7 cellular contexts compared by ENCODE assay signal in the genomic region with DNA sequence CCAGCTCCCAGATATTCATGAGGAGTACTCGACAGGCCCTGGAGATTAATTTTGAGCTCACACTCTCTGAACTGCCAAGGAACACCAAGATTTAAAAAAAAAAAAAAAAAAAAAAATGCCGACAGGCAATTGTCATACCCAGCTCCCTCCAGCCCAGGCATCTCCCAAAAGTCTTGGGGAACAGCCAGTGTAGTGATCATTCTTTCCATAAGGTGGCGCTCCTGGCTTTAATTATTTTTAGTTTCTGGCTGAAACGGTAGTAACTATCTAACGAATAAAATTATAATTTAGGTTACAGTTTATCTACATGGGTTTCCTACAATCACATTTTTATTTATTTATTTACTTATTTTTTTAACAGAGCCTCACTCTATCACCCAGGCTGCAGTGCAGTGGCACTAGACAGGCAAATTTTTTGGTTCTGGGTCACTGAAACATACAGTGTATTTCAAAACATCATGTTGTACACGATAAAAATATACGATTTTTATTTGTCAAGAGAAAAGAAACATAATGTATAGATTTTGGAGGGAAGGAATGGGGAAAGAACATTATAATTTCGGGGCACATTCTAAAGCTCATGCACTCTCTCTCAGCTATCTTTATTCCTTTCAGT.
DNase-seq lines count a peak whose midpoint lies in the region; ATAC-seq and TF ChIP-seq lines count a peak whose summit lies in the region.

No MANE protein-coding gene starts in this region.

- no peak overlapping the region for H3K27ac ChIP-seq in HL-60 (replicated peaks)
- no peak overlapping the region for H3K27ac ChIP-seq in endodermal cell (ENCODE audit: low read depth, low read length)
- no peak overlapping the region for H3K27ac ChIP-seq in mesendoderm (ENCODE audit: low read depth, low read length)

- H3K18ac ChIP-seq in mesendoderm (ENCODE audit: low read length): no peak overlapping the region

- no peak overlapping the region for H3K9ac ChIP-seq in endodermal cell (ENCODE audit: extremely low read depth, low read length, poor library complexity, severe bottlenecking)
- no peak overlapping the region for H3K9ac ChIP-seq in mesendoderm (ENCODE audit: low read length)

- H3K4me3 Mint-ChIP-seq in endodermal cell: no peak overlapping the region

- no peaks in the 10 kb centered on the region for H3K36me3 Mint-ChIP-seq in endodermal cell (ENCODE audit: low read depth)

- H3K79me2 ChIP-seq in mesendoderm (ENCODE audit: control insufficient read depth, insufficient read depth, low read length): no peaks in the 10 kb centered on the region

- no peak overlapping the region for H3K27ac Mint-ChIP-seq in endodermal cell

- peaks cover 16% of the 10 kb centered on the region for H3K4me1 Mint-ChIP-seq in endodermal cell

- H3K27me3 ChIP-seq in HL-60 (ENCODE audit: insufficient read depth, poor library complexity, severe bottlenecking): peaks cover 2% of the 10 kb centered on the region
- peaks cover 5% of the 10 kb centered on the region for H3K27me3 ChIP-seq in endodermal cell (ENCODE audit: control insufficient read depth, insufficient read depth, low read length, poor library complexity, severe bottlenecking)
- H3K27me3 ChIP-seq in mesendoderm (ENCODE audit: insufficient read depth, low read length, poor library complexity): peaks cover 2% of the 10 kb centered on the region

- H2BK5ac ChIP-seq in mesendoderm (ENCODE audit: low read length): no peak overlapping the region

- DNase-seq in ELR (ENCODE audit: low read depth) (peak; percentile 62), HL-60 (ENCODE audit: low read depth in 1 of 2, low spot score in 1 of 2) (peak; percentile 2 to 14), RPMI7951 (ENCODE audit: low read depth) (peak; percentile 43), endodermal cell (peak; percentile 93), mesendoderm (peak; percentile 71)

- ATAC-seq in HG03521 (IDR thresholded peaks at IDR 0.05; ENCODE audit: unreplicated experiment): no peak
- ATAC-seq in HG03439 (IDR thresholded peaks at IDR 0.05; ENCODE audit: unreplicated experiment): no peak

- H3K27me3 Mint-ChIP-seq in endodermal cell (ENCODE audit: insufficient read depth): peaks cover 22% of the 10 kb centered on the region

- WGBS in endodermal cell (ENCODE audit: insufficient coverage in 1 of 2, insufficient read length in 1 of 2), 2 experiments: 40% methylated on average over 8 of the region's 8 CpGs; no CpG with 5 or more reads in 1 of the 2 experiments
- 100% methylated on average over 2 of the region's 8 CpGs for WGBS in mesendoderm (ENCODE audit: extremely low coverage, insufficient coverage, low lambda C conversion rate)

- peak; percentile 27 for TF ChIP-seq CTCF in HL-60 (IDR thresholded peaks at IDR 0.05; ENCODE audit: insufficient read depth, low read length)
- peak; percentile 89 for TF ChIP-seq CTCF in endodermal cell (conservative IDR thresholded peaks at IDR 0.05)

- no peak overlapping the region for H4K8ac ChIP-seq in mesendoderm (ENCODE audit: low read depth, low read length)

- no peak overlapping the region for H3K4me2 ChIP-seq in mesendoderm (ENCODE audit: low read length)

- H4K5ac ChIP-seq in mesendoderm (ENCODE audit: low read length): no peak overlapping the region

- no peak overlapping the region for H3K23ac ChIP-seq in mesendoderm (ENCODE audit: low read length)

- H3K79me1 ChIP-seq in mesendoderm (ENCODE audit: low read length): no peaks in the 10 kb centered on the region

- no peak overlapping the region for H2BK15ac ChIP-seq in mesendoderm (replicated peaks; ENCODE audit: low read depth)

- no peaks in the 10 kb centered on the region for H3K9me3 Mint-ChIP-seq in endodermal cell

- H3K56ac ChIP-seq in mesendoderm (ENCODE audit: low read length): no peak overlapping the region

- H3K9me3 ChIP-seq in endodermal cell (ENCODE audit: control insufficient read depth, low read length): no peaks in the 10 kb centered on the region

- no peak overlapping the region for H3K4me3 ChIP-seq in HL-60 (replicated peaks; ENCODE audit: insufficient read depth, low read length)
- no peak overlapping the region for H3K4me3 ChIP-seq in endodermal cell (ENCODE audit: low read length)
- no peak overlapping the region for H3K4me3 ChIP-seq in mesendoderm (ENCODE audit: low read length)

- no peak overlapping the region for H2BK120ac ChIP-seq in mesendoderm (ENCODE audit: low read depth, low read length)

- H3K36me3 ChIP-seq in endodermal cell (ENCODE audit: control insufficient read depth, insufficient read depth, low read length): no peaks in the 10 kb centered on the region
- no peaks in the 10 kb centered on the region for H3K36me3 ChIP-seq in mesendoderm (ENCODE audit: control insufficient read depth, insufficient read depth, low read length)

- no peak overlapping the region for H2AK5ac ChIP-seq in mesendoderm (ENCODE audit: low read length)

- H3K4me1 ChIP-seq in endodermal cell (ENCODE audit: control insufficient read depth, insufficient read depth, low read length) (no peaks in the 10 kb centered on the region), mesendoderm (ENCODE audit: control insufficient read depth, low read depth, low read length) (no peaks in the 10 kb centered on the region)

- no peak overlapping the region for H3K4ac ChIP-seq in mesendoderm (ENCODE audit: low read depth, low read length)

Comparison
In these comparisons a context has a peak if more than half of its experiments do, and no peak if none do; other contexts are left out.
1. DNase-seq: peak in every context shown above with its lines; median percentile 93 in endodermal cell; 71 in mesendoderm; 62 in ELR; 43 in RPMI7951; 8 in HL-60.